Comparison of ENCODE assay signal across 18 cellular contexts in the genomic region with DNA sequence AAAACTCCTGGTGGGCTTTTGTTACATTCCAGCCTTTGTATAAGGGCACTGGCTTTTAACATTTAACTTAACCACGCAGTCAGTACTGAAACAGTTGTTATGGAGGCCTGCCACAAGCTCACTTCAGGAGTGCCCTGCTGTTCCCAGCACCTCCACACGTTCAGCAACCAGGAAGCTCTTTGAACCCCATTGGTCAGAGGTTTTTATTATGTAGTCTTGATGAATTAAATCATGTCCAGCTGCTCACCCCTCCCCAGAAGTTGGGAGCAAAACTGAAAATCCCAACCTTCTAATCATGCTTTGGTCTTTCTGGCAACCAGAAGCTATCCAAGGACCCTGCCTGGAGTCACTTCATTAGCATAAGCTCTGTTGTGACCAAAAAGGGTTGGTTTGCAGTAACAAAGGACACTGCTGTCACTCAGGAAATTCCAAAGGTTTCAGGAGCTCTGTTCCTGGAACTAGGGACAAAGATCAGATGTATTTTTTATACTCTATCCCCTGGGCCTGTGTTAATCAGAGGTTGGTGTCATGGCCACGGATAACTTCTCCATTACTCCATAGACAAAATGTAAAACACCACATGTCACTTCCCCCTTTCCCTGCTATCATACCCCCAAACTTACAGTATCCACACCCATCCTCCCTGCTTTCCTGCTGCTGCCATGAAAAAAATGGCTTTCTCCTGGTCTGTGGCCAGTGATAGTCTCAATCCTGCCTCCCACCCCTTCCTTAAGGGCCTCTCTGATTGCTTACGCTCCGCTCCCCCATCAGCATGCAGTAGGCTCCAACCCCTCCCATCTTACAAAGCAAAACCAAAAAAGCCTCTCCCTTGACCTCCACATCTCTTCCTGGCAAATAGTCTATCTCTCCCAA. TPM values are rescaled to one million over a fixed set of nuclear protein-coding genes. Genes with fewer than 3 reads are reported as not detected.
DNase-seq lines count a peak whose midpoint lies in the region; ATAC-seq and TF ChIP-seq lines count a peak whose summit lies in the region.
"Had no signal": no experiment of that assay in that cellular context is flagged by ENCODE, and none has a peak within 500 bp of the region (broad histone marks: within the 10 kb centered on the region; RNA-seq: fewer than 3 reads in every experiment).

No MANE protein-coding gene starts in this region.

- DNase-seq in right cardiac atrium (no peak), nucleus accumbens (lab: John Stamatoyannopoulos, UW) (no peak), SW 1271 (lab: John Stamatoyannopoulos, UW) (no peak)
- DNase-seq in T-helper 2 cell treated with Interferon-gamma antibody and Interleukin-4, amounts not matched to agents 5 μg/mL and 100 μg/mL, for 36 hours (ENCODE audit: low spot score) = no peak
- DNase-seq: activated CD8-positive, alpha-beta T cell treated with anti-CD3 and anti-CD28 coated beads for 36 hours; DMS79 treated with DMSO at 0.1 percent for 48 hours; head of caudate nucleus; natural killer cell; NCI-H187 treated with DMSO at 0.1 percent for 48 hours; NCI-H524 had no signal

- H3K9ac ChIP-seq in ES-I3 (ENCODE audit: low read depth, low read length) = peak overlapping the region; percentile 4; the same call in 1 of the 2 replicates
- H3K9ac ChIP-seq in HUES64 (ENCODE audit: low read depth, low read length) = peak overlapping the region; percentile 66

- H3K27ac Mint-ChIP-seq in nephron = peak overlapping the region; percentile 91 to 96 (median 94)
- no peak overlapping the region for H3K27ac Mint-ChIP-seq in T-helper 2 cell treated with Interferon-gamma antibody and Interleukin-4, amounts not matched to agents 5 μg/mL and 100 μg/mL, for 36 hours
- H3K27ac Mint-ChIP-seq: activated CD8-positive, alpha-beta T cell treated with anti-CD3 and anti-CD28 coated beads for 36 hours; activated T-helper 1 cell treated with anti-CD3 and anti-CD28 coated beads, Interleukin-12 subunit alpha, Interleukin-12 subunit beta, Interleukin-2, Interleukin-4 antibody, amounts not matched to agents 30 ng/mL and 10 ng/mL and 1 ng/mL, durations not matched to agents 14 hours and 24 hours and 36 hours; natural killer cell had no signal

- peak in 1 of 2 donors; percentile 39 for ATAC-seq in right cardiac atrium
- ATAC-seq: activated CD8-positive, alpha-beta T cell treated with anti-CD3 and anti-CD28 coated beads for 36 hours; esophagus mucosa; natural killer cell had no signal

- H3K36me3 ChIP-seq in ES-I3 (ENCODE audit: insufficient read depth, low read length) (no peaks in the 10 kb centered on the region), HUES64 (ENCODE audit: insufficient read depth, low read length) (no peaks in the 10 kb centered on the region)

- TF ChIP-seq CTCF in nephron (IDR thresholded peaks at IDR 0.05; ENCODE audit: unreplicated experiment in 3 of 3) = no peak

- peaks cover 27% of the 10 kb centered on the region for H3K4me1 Mint-ChIP-seq in nephron
- H3K4me1 Mint-ChIP-seq in T-helper 2 cell treated with Interferon-gamma antibody and Interleukin-4, amounts not matched to agents 5 μg/mL and 100 μg/mL, for 36 hours (ENCODE audit: low read depth) = peaks cover 17% of the 10 kb centered on the region

- peak overlapping the region; percentile 3; the same call in 1 of the 2 replicates for H3K4me3 ChIP-seq in HUES64 (ENCODE audit: low read length)
- no peak overlapping the region for H3K4me3 ChIP-seq in right cardiac atrium (ENCODE audit: low read length)

- no peaks in the 10 kb centered on the region for H3K27me3 ChIP-seq in HUES64 (ENCODE audit: insufficient read depth, low read length)
- H3K27me3 ChIP-seq in right cardiac atrium (ENCODE audit: control insufficient read depth, insufficient read depth) = no peaks in the 10 kb centered on the region

- no peaks in the 10 kb centered on the region for H3K36me3 Mint-ChIP-seq in nephron (ENCODE audit: low read depth)
- H3K36me3 Mint-ChIP-seq in T-helper 2 cell treated with Interferon-gamma antibody and Interleukin-4, amounts not matched to agents 5 μg/mL and 100 μg/mL, for 36 hours (ENCODE audit: low read depth) = no peaks in the 10 kb centered on the region
- H3K36me3 Mint-ChIP-seq: natural killer cell had no signal

- intact Hi-C loops in right cardiac atrium (cut with DNase I) = loop anchor here in 2 of 4 donors (2.0 to 5.0 kb wide), 3 partner anchors 157 to 218 kb away; no protein-coding TSS in a partner anchor

- peaks cover 3% of the 10 kb centered on the region for H3K27me3 Mint-ChIP-seq in nephron (ENCODE audit: low read depth)
- H3K27me3 Mint-ChIP-seq in T-helper 2 cell treated with Interferon-gamma antibody and Interleukin-4, amounts not matched to agents 5 μg/mL and 100 μg/mL, for 36 hours (ENCODE audit: low read depth) = no peaks in the 10 kb centered on the region
- H3K27me3 Mint-ChIP-seq: activated CD8-positive, alpha-beta T cell treated with anti-CD3 and anti-CD28 coated beads for 36 hours had no signal

- no peaks in the 10 kb centered on the region for H3K9me3 Mint-ChIP-seq in nephron
- H3K9me3 Mint-ChIP-seq in T-helper 2 cell treated with Interferon-gamma antibody and Interleukin-4, amounts not matched to agents 5 μg/mL and 100 μg/mL, for 36 hours = no peaks in the 10 kb centered on the region
- H3K9me3 Mint-ChIP-seq: activated CD8-positive, alpha-beta T cell treated with anti-CD3 and anti-CD28 coated beads for 36 hours; activated T-helper 1 cell treated with anti-CD3 and anti-CD28 coated beads, Interleukin-12 subunit alpha, Interleukin-12 subunit beta, Interleukin-2, Interleukin-4 antibody, amounts not matched to agents 30 ng/mL and 10 ng/mL and 1 ng/mL, durations not matched to agents 14 hours and 24 hours and 36 hours; natural killer cell had no signal

- 11% methylated on average over 5 of the region's 5 CpGs for WGBS in HUES64
- WGBS in right cardiac atrium = 53% methylated on average over 5 of the region's 5 CpGs

- H3K4me3 Mint-ChIP-seq in nephron = peak overlapping the region; percentile 0 to 45 (median 12)
- H3K4me3 Mint-ChIP-seq in T-helper 2 cell treated with Interferon-gamma antibody and Interleukin-4, amounts not matched to agents 5 μg/mL and 100 μg/mL, for 36 hours = no peak overlapping the region
- H3K4me3 Mint-ChIP-seq: activated CD8-positive, alpha-beta T cell treated with anti-CD3 and anti-CD28 coated beads for 36 hours; activated T-helper 1 cell treated with anti-CD3 and anti-CD28 coated beads, Interleukin-12 subunit alpha, Interleukin-12 subunit beta, Interleukin-2, Interleukin-4 antibody, amounts not matched to agents 30 ng/mL and 10 ng/mL and 1 ng/mL, durations not matched to agents 14 hours and 24 hours and 36 hours; natural killer cell had no signal

- peaks cover 37% of the 10 kb centered on the region for H3K4me1 ChIP-seq in ES-I3 (ENCODE audit: insufficient read depth, low read length)
- H3K4me1 ChIP-seq in HUES64 (ENCODE audit: insufficient read depth, low read length) = peaks cover 36% of the 10 kb centered on the region
- peaks cover 4% of the 10 kb centered on the region for H3K4me1 ChIP-seq in right cardiac atrium (ENCODE audit: control insufficient read depth, insufficient read depth, low read length)

- H3K9me3 ChIP-seq in ES-I3 (ENCODE audit: control insufficient read depth, insufficient read depth, low read length) (no peaks in the 10 kb centered on the region), HUES64 (ENCODE audit: insufficient read depth, low read depth, low read length) (no peaks in the 10 kb centered on the region), right cardiac atrium (ENCODE audit: control insufficient read depth, low read length) (no peaks in the 10 kb centered on the region)

- H3K27ac ChIP-seq in HUES64 (ENCODE audit: low read depth, low read length) (peak overlapping the region; percentile 95), right cardiac atrium (ENCODE audit: low read length) (peak overlapping the region; percentile 76)

RNA-seq across cellular contexts. Expression of a gene that starts 3.0 kb away (rescaled TPM):
- polyA plus RNA-seq in HUES64 (2013, experiment 1 of 2) = 0.85 TPM
- polyA plus RNA-seq in HUES64 (2013, experiment 2 of 2) = 1.7 TPM
- under 1 TPM in 1 of 4 donors, not detected in 3; 0.31 TPM for total RNA-seq in right cardiac atrium
- polyA plus RNA-seq in right cardiac atrium = 0.32 TPM
- total RNA-seq: esophagus mucosa had no signal

RNA-seq across cellular contexts. Expression of a gene that starts 36.5 kb away (rescaled TPM):
- polyA plus RNA-seq in HUES64 (2013, experiment 1 of 2) = 1.1 TPM
- polyA plus RNA-seq in HUES64 (2013, experiment 2 of 2) = 1.1 TPM
- total RNA-seq in right cardiac atrium = not detected
- not detected for polyA plus RNA-seq in right cardiac atrium
- total RNA-seq: activated CD8-positive, alpha-beta T cell treated with anti-CD3 and anti-CD28 coated beads for 36 hours; activated T-helper 1 cell treated with anti-CD3 and anti-CD28 coated beads, Interleukin-12 subunit alpha, Interleukin-12 subunit beta, Interleukin-2, Interleukin-4 antibody, amounts not matched to agents 30 ng/mL and 10 ng/mL and 1 ng/mL, durations not matched to agents 14 hours and 24 hours and 36 hours; esophagus mucosa; natural killer cell; renal cortical epithelial cell; temporal lobe had no signal
- polyA plus RNA-seq: BJ had no signal

RNA-seq across cellular contexts. Expression of a gene that starts 40.9 kb away (rescaled TPM):
- polyA plus RNA-seq in HUES64 (2013, experiment 1 of 2) = not detected
- polyA plus RNA-seq in HUES64 (2013, experiment 2 of 2) = not detected
- not detected for total RNA-seq in right cardiac atrium
- not detected for polyA plus RNA-seq in right cardiac atrium
- total RNA-seq: activated CD8-positive, alpha-beta T cell treated with anti-CD3 and anti-CD28 coated beads for 36 hours; activated T-helper 1 cell treated with anti-CD3 and anti-CD28 coated beads, Interleukin-12 subunit alpha, Interleukin-12 subunit beta, Interleukin-2, Interleukin-4 antibody, amounts not matched to agents 30 ng/mL and 10 ng/mL and 1 ng/mL, durations not matched to agents 14 hours and 24 hours and 36 hours; esophagus mucosa; natural killer cell; renal cortical epithelial cell; temporal lobe had no signal
- polyA plus RNA-seq: BJ had no signal

RNA-seq across cellular contexts. Expression of a gene that starts 51.2 kb away (rescaled TPM):
- polyA plus RNA-seq in HUES64 (2013, experiment 1 of 2) = 35.2 TPM
- polyA plus RNA-seq in HUES64 (2013, experiment 2 of 2) = 37.2 TPM
- total RNA-seq in right cardiac atrium = 100 to 1,000 TPM; 109 to 155 (median 111) TPM
- polyA plus RNA-seq in right cardiac atrium = 75.0 TPM

RNA-seq across cellular contexts. Expression of a gene that starts 57.2 kb away (rescaled TPM):
- polyA plus RNA-seq in HUES64 (2013, experiment 1 of 2) = not detected
- not detected for polyA plus RNA-seq in HUES64 (2013, experiment 2 of 2)
- not detected for total RNA-seq in right cardiac atrium
- polyA plus RNA-seq in right cardiac atrium = not detected
- total RNA-seq: activated CD8-positive, alpha-beta T cell treated with anti-CD3 and anti-CD28 coated beads for 36 hours; activated T-helper 1 cell treated with anti-CD3 and anti-CD28 coated beads, Interleukin-12 subunit alpha, Interleukin-12 subunit beta, Interleukin-2, Interleukin-4 antibody, amounts not matched to agents 30 ng/mL and 10 ng/mL and 1 ng/mL, durations not matched to agents 14 hours and 24 hours and 36 hours; esophagus mucosa; natural killer cell; renal cortical epithelial cell; temporal lobe had no signal
- polyA plus RNA-seq: BJ had no signal
